20 cellular contexts compared by ENCODE assay signal in genomic region chr3:139585820-139586219, GRCh38. TPM values are rescaled to one million over a fixed set of nuclear protein-coding genes. Genes with fewer than 3 reads are reported as not detected.
"Had no signal": no experiment of that assay in that cellular context is flagged by ENCODE, and none has a peak within 500 bp of the region (broad histone marks: within the 10 kb centered on the region; RNA-seq: fewer than 3 reads in every experiment).

No MANE protein-coding gene starts in this region.

- H3K4me1 ChIP-seq: ascending aorta, prostate gland had no signal

- FAIRE-seq: small intestine had no signal

- H3K27ac Mint-ChIP-seq: activated CD4-positive, alpha-beta memory T cell treated with anti-CD3 and anti-CD28 coated beads for 36 hours; activated CD4-positive, alpha-beta T cell treated with anti-CD3 and anti-CD28 coated beads for 36 hours; activated CD8-positive, alpha-beta memory T cell treated with anti-CD3 and anti-CD28 coated beads, Interleukin-2, amount 10 ng/mL, durations not matched to agents 7 days and 5 days; activated naive CD4-positive, alpha-beta T cell treated with anti-CD3 and anti-CD28 coated beads, Interleukin-2, amount 10 ng/mL, durations not matched to agents 7 days and 5 days; activated T-helper 2 cell treated with anti-CD3 and anti-CD28 coated beads, Interferon-gamma antibody, Interleukin-2, Interleukin-4, amounts not matched to agents 10 μg/mL and 5 μg/mL and 100 μg/mL, durations not matched to agents 14 hours and 24 hours and 36 hours; nephron; type B pancreatic cell had no signal

- H3K36me3 ChIP-seq: ascending aorta, prostate gland had no signal

- H3K9me3 ChIP-seq: ascending aorta, prostate gland had no signal

- H3K9me3 Mint-ChIP-seq: activated CD4-positive, alpha-beta memory T cell treated with anti-CD3 and anti-CD28 coated beads for 36 hours; activated naive CD4-positive, alpha-beta T cell treated with anti-CD3 and anti-CD28 coated beads, Interleukin-2, amount 10 ng/mL, durations not matched to agents 7 days and 5 days; activated T-helper 2 cell treated with anti-CD3 and anti-CD28 coated beads, Interferon-gamma antibody, Interleukin-2, Interleukin-4, amounts not matched to agents 10 μg/mL and 5 μg/mL and 100 μg/mL, durations not matched to agents 14 hours and 24 hours and 36 hours; type B pancreatic cell had no signal

- H3K36me3 Mint-ChIP-seq: activated CD8-positive, alpha-beta memory T cell treated with anti-CD3 and anti-CD28 coated beads, Interleukin-2, amount 10 ng/mL, durations not matched to agents 7 days and 5 days; activated naive CD4-positive, alpha-beta T cell treated with anti-CD3 and anti-CD28 coated beads, Interleukin-2, amount 10 ng/mL, durations not matched to agents 7 days and 5 days had no signal

- H3K4me3 ChIP-seq: ascending aorta, dorsolateral prefrontal cortex, prostate gland had no signal

- H3K27me3 Mint-ChIP-seq: activated CD4-positive, alpha-beta memory T cell treated with anti-CD3 and anti-CD28 coated beads for 36 hours; activated CD4-positive, alpha-beta T cell treated with anti-CD3 and anti-CD28 coated beads for 36 hours; activated naive CD4-positive, alpha-beta T cell treated with anti-CD3 and anti-CD28 coated beads, Interleukin-2, amount 10 ng/mL, durations not matched to agents 7 days and 5 days; type B pancreatic cell had no signal

- H3K27ac ChIP-seq: ascending aorta, dorsolateral prefrontal cortex, prostate gland had no signal

- DNase-seq: activated CD4-positive, alpha-beta memory T cell treated with anti-CD3 and anti-CD28 coated beads for 36 hours; activated CD4-positive, alpha-beta T cell treated with anti-CD3 and anti-CD28 coated beads for 36 hours; activated CD8-positive, alpha-beta memory T cell treated with anti-CD3 and anti-CD28 coated beads, Interleukin-2, amount 10 ng/mL, durations not matched to agents 7 days and 5 days; activated naive CD4-positive, alpha-beta T cell treated with anti-CD3 and anti-CD28 coated beads, Interleukin-2, amount 10 ng/mL, durations not matched to agents 7 days and 5 days; activated T-cell treated with anti-CD3 and anti-CD28 coated beads, Interleukin-2, amount 50 U/mL, for 1 hour; dorsolateral prefrontal cortex; erythroblast; glutamatergic neuron; hypothalamus; occipital lobe; small intestine; stimulated activated CD4-positive, alpha-beta T cell treated with anti-CD3 and anti-CD28 coated beads, Interleukin-4, amount 100 ng/mL, for 4 hours; stimulated activated naive CD8-positive, alpha-beta T cell treated with anti-CD3 and anti-CD28 coated beads, Interleukin-15, Interleukin-2, amounts not matched to agents 100 U/mL and 50 U/mL, for 24 hours had no signal

- ATAC-seq: activated CD4-positive, alpha-beta T cell treated with anti-CD3 and anti-CD28 coated beads for 36 hours; activated CD8-positive, alpha-beta memory T cell treated with anti-CD3 and anti-CD28 coated beads, Interleukin-2, amount 10 ng/mL, durations not matched to agents 7 days and 5 days; right cardiac atrium; stimulated activated naive CD8-positive, alpha-beta T cell treated with anti-CD3 and anti-CD28 coated beads, Interleukin-15, Interleukin-2, amounts not matched to agents 100 U/mL and 50 U/mL, for 24 hours had no signal

- H3K4me3 Mint-ChIP-seq: activated CD4-positive, alpha-beta memory T cell treated with anti-CD3 and anti-CD28 coated beads for 36 hours; activated CD4-positive, alpha-beta T cell treated with anti-CD3 and anti-CD28 coated beads for 36 hours; activated CD8-positive, alpha-beta memory T cell treated with anti-CD3 and anti-CD28 coated beads, Interleukin-2, amount 10 ng/mL, durations not matched to agents 7 days and 5 days; activated naive CD4-positive, alpha-beta T cell treated with anti-CD3 and anti-CD28 coated beads, Interleukin-2, amount 10 ng/mL, durations not matched to agents 7 days and 5 days; nephron; type B pancreatic cell had no signal

- H3K4me1 Mint-ChIP-seq: activated CD4-positive, alpha-beta T cell treated with anti-CD3 and anti-CD28 coated beads for 36 hours; nephron had no signal

- H3K27me3 ChIP-seq: ascending aorta, dorsolateral prefrontal cortex had no signal

RNA-seq across cellular contexts. Expression of gene RBP1, which starts 46.3 kb away (rescaled TPM):
- total RNA-seq: activated CD4-positive, alpha-beta memory T cell treated with anti-CD3 and anti-CD28 coated beads for 36 hours; activated CD4-positive, alpha-beta T cell treated with anti-CD3 and anti-CD28 coated beads for 36 hours; activated CD8-positive, alpha-beta memory T cell treated with anti-CD3 and anti-CD28 coated beads, Interleukin-2, amount 10 ng/mL, durations not matched to agents 7 days and 5 days; activated T-helper 2 cell treated with anti-CD3 and anti-CD28 coated beads, Interferon-gamma antibody, Interleukin-2, Interleukin-4, amounts not matched to agents 10 μg/mL and 5 μg/mL and 100 μg/mL, durations not matched to agents 14 hours and 24 hours and 36 hours; T-helper 1 cell treated with Interleukin-12 subunit alpha and Interleukin-12 subunit beta and Interleukin-4 antibody, amounts not matched to agents 30 ng/mL and 1 ng/mL, for 36 hours had no signal
